ENCODE assay signal across 1 cellular context in the genomic region with DNA sequence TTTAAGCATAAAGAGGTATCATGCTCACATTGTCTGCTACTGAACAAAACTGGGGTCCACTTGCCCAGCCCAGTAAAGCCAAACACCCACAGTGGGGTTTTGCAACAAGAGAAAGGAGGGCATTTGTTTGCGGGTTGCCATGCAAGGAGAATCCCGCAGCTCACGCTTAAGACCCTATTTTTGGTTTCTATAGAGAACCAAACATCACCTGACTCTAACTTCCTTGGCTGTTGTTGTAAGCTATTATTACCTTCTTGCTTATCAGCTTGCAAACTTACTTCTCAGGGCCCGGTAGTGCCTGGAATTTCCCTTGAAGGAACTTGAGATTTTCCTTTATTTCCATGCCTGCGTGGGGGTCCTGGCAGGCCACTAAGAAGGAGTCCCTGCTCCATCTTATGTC.
TF ChIP-seq lines count a peak whose summit lies in the region.

No MANE protein-coding gene starts in this region.

TF ChIP-seq in GM23338, 12 proteins besides CTCF, POLR2A, EP300 and RAD21:
- TF ChIP-seq, protein P1, sequence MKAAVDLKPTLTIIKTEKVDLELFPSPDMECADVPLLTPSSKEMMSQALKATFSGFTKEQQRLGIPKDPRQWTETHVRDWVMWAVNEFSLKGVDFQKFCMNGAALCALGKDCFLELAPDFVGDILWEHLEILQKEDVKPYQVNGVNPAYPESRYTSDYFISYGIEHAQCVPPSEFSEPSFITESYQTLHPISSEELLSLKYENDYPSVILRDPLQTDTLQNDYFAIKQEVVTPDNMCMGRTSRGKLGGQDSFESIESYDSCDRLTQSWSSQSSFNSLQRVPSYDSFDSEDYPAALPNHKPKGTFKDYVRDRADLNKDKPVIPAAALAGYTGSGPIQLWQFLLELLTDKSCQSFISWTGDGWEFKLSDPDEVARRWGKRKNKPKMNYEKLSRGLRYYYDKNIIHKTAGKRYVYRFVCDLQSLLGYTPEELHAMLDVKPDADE (IDR thresholded peaks at IDR 0.05) = no peak
- TF ChIP-seq STAT1 (IDR thresholded peaks at IDR 0.05; ENCODE audit: unreplicated experiment) (no peak), ZNF114 (CRISPR knock-in tag; IDR thresholded peaks at IDR 0.05) (no peak), EZH2phosphoT487 (IDR thresholded peaks at IDR 0.05; ENCODE audit: unreplicated experiment) (no peak), NANOG (IDR thresholded peaks at IDR 0.05; ENCODE audit: borderline replicate concordance) (no peak), EZH2 (IDR thresholded peaks at IDR 0.05; ENCODE audit: low read depth, unreplicated experiment) (no peak), POLR2AphosphoS5 (IDR thresholded peaks at IDR 0.05; ENCODE audit: low read depth) (no peak), ZNF331 (CRISPR knock-in tag; IDR thresholded peaks at IDR 0.05; ENCODE audit: low read depth) (no peak), CREB1 (CRISPR knock-in tag; IDR thresholded peaks at IDR 0.05; ENCODE audit: low read depth) (no peak), JUNB (IDR thresholded peaks at IDR 0.05; ENCODE audit: unreplicated experiment) (no peak)
- TF ChIP-seq, protein P2, sequence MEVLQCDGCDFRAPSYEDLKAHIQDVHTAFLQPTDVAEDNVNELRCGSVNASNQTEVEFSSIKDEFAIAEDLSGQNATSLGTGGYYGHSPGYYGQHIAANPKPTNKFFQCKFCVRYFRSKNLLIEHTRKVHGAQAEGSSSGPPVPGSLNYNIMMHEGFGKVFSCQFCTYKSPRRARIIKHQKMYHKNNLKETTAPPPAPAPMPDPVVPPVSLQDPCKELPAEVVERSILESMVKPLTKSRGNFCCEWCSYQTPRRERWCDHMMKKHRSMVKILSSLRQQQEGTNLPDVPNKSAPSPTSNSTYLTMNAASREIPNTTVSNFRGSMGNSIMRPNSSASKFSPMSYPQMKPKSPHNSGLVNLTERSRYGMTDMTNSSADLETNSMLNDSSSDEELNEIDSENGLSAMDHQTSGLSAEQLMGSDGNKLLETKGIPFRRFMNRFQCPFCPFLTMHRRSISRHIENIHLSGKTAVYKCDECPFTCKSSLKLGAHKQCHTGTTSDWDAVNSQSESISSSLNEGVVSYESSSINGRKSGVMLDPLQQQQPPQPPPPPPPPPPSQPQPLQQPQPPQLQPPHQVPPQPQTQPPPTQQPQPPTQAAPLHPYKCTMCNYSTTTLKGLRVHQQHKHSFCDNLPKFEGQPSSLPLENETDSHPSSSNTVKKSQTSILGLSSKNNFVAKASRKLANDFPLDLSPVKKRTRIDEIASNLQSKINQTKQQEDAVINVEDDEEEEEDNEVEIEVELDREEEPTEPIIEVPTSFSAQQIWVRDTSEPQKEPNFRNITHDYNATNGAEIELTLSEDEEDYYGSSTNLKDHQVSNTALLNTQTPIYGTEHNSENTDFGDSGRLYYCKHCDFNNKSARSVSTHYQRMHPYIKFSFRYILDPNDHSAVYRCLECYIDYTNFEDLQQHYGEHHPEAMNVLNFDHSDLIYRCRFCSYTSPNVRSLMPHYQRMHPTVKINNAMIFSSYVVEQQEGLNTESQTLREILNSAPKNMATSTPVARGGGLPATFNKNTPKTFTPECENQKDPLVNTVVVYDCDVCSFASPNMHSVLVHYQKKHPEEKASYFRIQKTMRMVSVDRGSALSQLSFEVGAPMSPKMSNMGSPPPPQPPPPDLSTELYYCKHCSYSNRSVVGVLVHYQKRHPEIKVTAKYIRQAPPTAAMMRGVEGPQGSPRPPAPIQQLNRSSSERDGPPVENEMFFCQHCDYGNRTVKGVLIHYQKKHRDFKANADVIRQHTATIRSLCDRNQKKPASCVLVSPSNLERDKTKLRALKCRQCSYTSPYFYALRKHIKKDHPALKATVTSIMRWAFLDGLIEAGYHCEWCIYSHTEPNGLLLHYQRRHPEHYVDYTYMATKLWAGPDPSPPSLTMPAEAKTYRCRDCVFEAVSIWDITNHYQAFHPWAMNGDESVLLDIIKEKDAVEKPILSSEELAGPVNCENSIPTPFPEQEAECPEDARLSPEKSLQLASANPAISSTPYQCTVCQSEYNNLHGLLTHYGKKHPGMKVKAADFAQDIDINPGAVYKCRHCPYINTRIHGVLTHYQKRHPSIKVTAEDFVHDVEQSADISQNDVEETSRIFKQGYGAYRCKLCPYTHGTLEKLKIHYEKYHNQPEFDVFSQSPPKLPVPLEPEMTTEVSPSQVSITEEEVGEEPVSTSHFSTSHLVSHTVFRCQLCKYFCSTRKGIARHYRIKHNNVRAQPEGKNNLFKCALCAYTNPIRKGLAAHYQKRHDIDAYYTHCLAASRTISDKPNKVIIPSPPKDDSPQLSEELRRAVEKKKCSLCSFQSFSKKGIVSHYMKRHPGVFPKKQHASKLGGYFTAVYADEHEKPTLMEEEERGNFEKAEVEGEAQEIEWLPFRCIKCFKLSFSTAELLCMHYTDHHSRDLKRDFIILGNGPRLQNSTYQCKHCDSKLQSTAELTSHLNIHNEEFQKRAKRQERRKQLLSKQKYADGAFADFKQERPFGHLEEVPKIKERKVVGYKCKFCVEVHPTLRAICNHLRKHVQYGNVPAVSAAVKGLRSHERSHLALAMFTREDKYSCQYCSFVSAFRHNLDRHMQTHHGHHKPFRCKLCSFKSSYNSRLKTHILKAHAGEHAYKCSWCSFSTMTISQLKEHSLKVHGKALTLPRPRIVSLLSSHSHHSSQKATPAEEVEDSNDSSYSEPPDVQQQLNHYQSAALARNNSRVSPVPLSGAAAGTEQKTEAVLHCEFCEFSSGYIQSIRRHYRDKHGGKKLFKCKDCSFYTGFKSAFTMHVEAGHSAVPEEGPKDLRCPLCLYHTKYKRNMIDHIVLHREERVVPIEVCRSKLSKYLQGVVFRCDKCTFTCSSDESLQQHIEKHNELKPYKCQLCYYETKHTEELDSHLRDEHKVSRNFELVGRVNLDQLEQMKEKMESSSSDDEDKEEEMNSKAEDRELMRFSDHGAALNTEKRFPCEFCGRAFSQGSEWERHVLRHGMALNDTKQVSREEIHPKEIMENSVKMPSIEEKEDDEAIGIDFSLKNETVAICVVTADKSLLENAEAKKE (CRISPR knock-in tag; IDR thresholded peaks at IDR 0.05) = no peak
- TF ChIP-seq, protein P3, sequence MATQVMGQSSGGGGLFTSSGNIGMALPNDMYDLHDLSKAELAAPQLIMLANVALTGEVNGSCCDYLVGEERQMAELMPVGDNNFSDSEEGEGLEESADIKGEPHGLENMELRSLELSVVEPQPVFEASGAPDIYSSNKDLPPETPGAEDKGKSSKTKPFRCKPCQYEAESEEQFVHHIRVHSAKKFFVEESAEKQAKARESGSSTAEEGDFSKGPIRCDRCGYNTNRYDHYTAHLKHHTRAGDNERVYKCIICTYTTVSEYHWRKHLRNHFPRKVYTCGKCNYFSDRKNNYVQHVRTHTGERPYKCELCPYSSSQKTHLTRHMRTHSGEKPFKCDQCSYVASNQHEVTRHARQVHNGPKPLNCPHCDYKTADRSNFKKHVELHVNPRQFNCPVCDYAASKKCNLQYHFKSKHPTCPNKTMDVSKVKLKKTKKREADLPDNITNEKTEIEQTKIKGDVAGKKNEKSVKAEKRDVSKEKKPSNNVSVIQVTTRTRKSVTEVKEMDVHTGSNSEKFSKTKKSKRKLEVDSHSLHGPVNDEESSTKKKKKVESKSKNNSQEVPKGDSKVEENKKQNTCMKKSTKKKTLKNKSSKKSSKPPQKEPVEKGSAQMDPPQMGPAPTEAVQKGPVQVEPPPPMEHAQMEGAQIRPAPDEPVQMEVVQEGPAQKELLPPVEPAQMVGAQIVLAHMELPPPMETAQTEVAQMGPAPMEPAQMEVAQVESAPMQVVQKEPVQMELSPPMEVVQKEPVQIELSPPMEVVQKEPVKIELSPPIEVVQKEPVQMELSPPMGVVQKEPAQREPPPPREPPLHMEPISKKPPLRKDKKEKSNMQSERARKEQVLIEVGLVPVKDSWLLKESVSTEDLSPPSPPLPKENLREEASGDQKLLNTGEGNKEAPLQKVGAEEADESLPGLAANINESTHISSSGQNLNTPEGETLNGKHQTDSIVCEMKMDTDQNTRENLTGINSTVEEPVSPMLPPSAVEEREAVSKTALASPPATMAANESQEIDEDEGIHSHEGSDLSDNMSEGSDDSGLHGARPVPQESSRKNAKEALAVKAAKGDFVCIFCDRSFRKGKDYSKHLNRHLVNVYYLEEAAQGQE (IDR thresholded peaks at IDR 0.05; ENCODE audit: unreplicated experiment) = no peak
